ENCODE assay signal across 15 cellular contexts in genomic region chr4:28675582-28675981, GRCh38.
"Had no signal": no experiment of that assay in that cellular context is flagged by ENCODE, and none has a peak within 500 bp of the region (broad histone marks: within the 10 kb centered on the region; RNA-seq: fewer than 3 reads in every experiment).

No MANE protein-coding gene starts in this region.

- H3K4me1 Mint-ChIP-seq: activated T-helper 17 cell treated with anti-CD3 and anti-CD28 coated beads, Interleukin-2, amount 50 U/mL, for 72 hours; natural killer cell; stimulated activated effector memory CD8-positive, alpha-beta T cell treated with anti-CD3 and anti-CD28 coated beads, Interleukin-12 subunit alpha, Interleukin-12 subunit beta, amount 100 ng/mL, for 72 hours; T-cell had no signal

- H3K36me3 Mint-ChIP-seq: natural killer cell; stimulated activated effector memory CD8-positive, alpha-beta T cell treated with anti-CD3 and anti-CD28 coated beads, Interleukin-12 subunit alpha, Interleukin-12 subunit beta, amount 100 ng/mL, for 72 hours; T-cell had no signal

- ATAC-seq: activated T-helper 17 cell treated with anti-CD3 and anti-CD28 coated beads, Interleukin-2, amount 50 U/mL, for 72 hours; effector memory CD8-positive, alpha-beta T cell; natural killer cell; stimulated activated effector memory CD8-positive, alpha-beta T cell treated with anti-CD3 and anti-CD28 coated beads, Interleukin-12 subunit alpha, Interleukin-12 subunit beta, amount 100 ng/mL, for 72 hours; T-cell had no signal

- H3K27me3 Mint-ChIP-seq: activated T-helper 17 cell treated with anti-CD3 and anti-CD28 coated beads, Interleukin-2, amount 50 U/mL, for 72 hours; dendritic cell treated with granulocyte-macrophage colony-stimulating factor and Interleukin-4, amounts not matched to agents 40 ng/mL and 50 ng/mL, for 4 days; effector memory CD8-positive, alpha-beta T cell; T-cell had no signal

- H3K4me3 Mint-ChIP-seq: activated T-helper 17 cell treated with anti-CD3 and anti-CD28 coated beads, Interleukin-2, amount 50 U/mL, for 72 hours; dendritic cell treated with granulocyte-macrophage colony-stimulating factor and Interleukin-4, amounts not matched to agents 40 ng/mL and 50 ng/mL, for 4 days; effector memory CD8-positive, alpha-beta T cell; natural killer cell; stimulated activated effector memory CD8-positive, alpha-beta T cell treated with anti-CD3 and anti-CD28 coated beads, Interleukin-12 subunit alpha, Interleukin-12 subunit beta, amount 100 ng/mL, for 72 hours; T-cell had no signal

- H3K9me3 Mint-ChIP-seq: dendritic cell treated with granulocyte-macrophage colony-stimulating factor and Interleukin-4, amounts not matched to agents 40 ng/mL and 50 ng/mL, for 4 days had no signal

- H3K4me3 ChIP-seq: left ventricle myocardium inferior, tibial artery had no signal

- H3K27ac Mint-ChIP-seq: activated T-helper 17 cell treated with anti-CD3 and anti-CD28 coated beads, Interleukin-2, amount 50 U/mL, for 72 hours; dendritic cell treated with granulocyte-macrophage colony-stimulating factor and Interleukin-4, amounts not matched to agents 40 ng/mL and 50 ng/mL, for 4 days; effector memory CD8-positive, alpha-beta T cell; natural killer cell; stimulated activated effector memory CD8-positive, alpha-beta T cell treated with anti-CD3 and anti-CD28 coated beads, Interleukin-12 subunit alpha, Interleukin-12 subunit beta, amount 100 ng/mL, for 72 hours; T-cell had no signal

- FAIRE-seq: urothelium cell line had no signal

- DNase-seq: activated CD4-positive, CD25-positive, alpha-beta regulatory T cell treated with anti-CD3 and anti-CD28 coated beads, Interleukin-2, amount 50 U/mL, for 72 hours; activated naive CD4-positive, alpha-beta T cell treated with anti-CD3 and anti-CD28 coated beads, Interleukin-2, amount 50 U/mL, for 16 hours; amniotic stem cell; effector memory CD8-positive, alpha-beta T cell; hypothalamus; left ventricle myocardium inferior; mesendoderm; natural killer cell; T-cell; T-helper 9 cell; tibial artery had no signal
